1 cellular context compared by ENCODE assay signal in genomic region chr10:72215611-72216549, GRCh38.
TF ChIP-seq lines count a peak whose summit lies in the region.

Gene ANAPC16, plus strand, starts transcription at chr10:72216012. Its CDS starts 7,903 bp downstream, at chr10:72223915.
Gene ASCC1, minus strand, starts transcription at chr10:72216276. Its CDS starts 2,978 bp downstream, at chr10:72213298.

TF ChIP-seq in K562, 482 proteins besides CTCF, POLR2A, EP300 and RAD21 (continued from another document and continues in another):
- TF ChIP-seq CUX1 (CRISPR knock-in tag; IDR thresholded peaks at IDR 0.05) (no peak), ZNF830 (CRISPR knock-in tag; IDR thresholded peaks at IDR 0.05) (no peak), CCAR2 (IDR thresholded peaks at IDR 0.05; ENCODE audit: low read depth, low read length) (no peak), TBP (optimal IDR thresholded peaks at IDR 0.05; ENCODE audit: low read depth, low read length) (peak; percentile 80), ZNF518B (CRISPR knock-in tag; IDR thresholded peaks at IDR 0.05) (no peak), TFAM (CRISPR knock-in tag; conservative IDR thresholded peaks at IDR 0.05) (no peak), TARDBP (IDR thresholded peaks at IDR 0.05) (no peak; the same call in 1 of the 2 replicates), USF2 (CRISPR knock-in tag; IDR thresholded peaks at IDR 0.05) (no peak), RBM15 (IDR thresholded peaks at IDR 0.05; ENCODE audit: insufficient read depth, low read length) (no peak), HDGF (IDR thresholded peaks at IDR 0.05) (no peak), SIX5 (IDR thresholded peaks at IDR 0.05; ENCODE audit: borderline replicate concordance in 1 of 2, insufficient read depth in 1 of 2, low read depth in 1 of 2, low read length in 2 of 2) (no peak), NR3C1 (CRISPR knock-in tag; IDR thresholded peaks at IDR 0.05) (0 out of 2 replicates have a peak, but pooled peaks have one; percentile 30), ZNF217 (CRISPR knock-in tag; IDR thresholded peaks at IDR 0.05) (no peak), FOS (IDR thresholded peaks at IDR 0.05; ENCODE audit: extremely low read depth, insufficient read length) (no peak), KLF10 (CRISPR knock-in tag; IDR thresholded peaks at IDR 0.05) (no peak), SAP30 (IDR thresholded peaks at IDR 0.05; ENCODE audit: borderline replicate concordance, insufficient read depth, low read depth, low read length, poor library complexity, severe bottlenecking) (no peak), ZNF584 (CRISPR knock-in tag; IDR thresholded peaks at IDR 0.05; ENCODE audit: low read depth) (no peak), RBM39 (optimal IDR thresholded peaks at IDR 0.05; ENCODE audit: low read depth, low read length) (no peak), THAP7 (CRISPR knock-in tag; IDR thresholded peaks at IDR 0.05) (no peak), RNF219 (CRISPR knock-in tag; IDR thresholded peaks at IDR 0.05) (no peak), HLTF (IDR thresholded peaks at IDR 0.05) (no peak), E2F5 (CRISPR knock-in tag; IDR thresholded peaks at IDR 0.05) (no peak), ZNF778 (CRISPR knock-in tag; IDR thresholded peaks at IDR 0.05) (no peak), CHAMP1 (IDR thresholded peaks at IDR 0.05) (no peak), PPARD (CRISPR knock-in tag; IDR thresholded peaks at IDR 0.05) (no peak), ZBTB8A (IDR thresholded peaks at IDR 0.05; ENCODE audit: partially characterized antibody) (no peak), ZNF140 (CRISPR knock-in tag; IDR thresholded peaks at IDR 0.05) (no peak), NCOA2 (IDR thresholded peaks at IDR 0.05; ENCODE audit: partially characterized antibody in 2 of 2) (no peak), MCM7 (IDR thresholded peaks at IDR 0.05) (no peak), CBFB (CRISPR knock-in tag; IDR thresholded peaks at IDR 0.05) (no peak), XRCC3 (IDR thresholded peaks at IDR 0.05) (no peak), RFX1 (IDR thresholded peaks at IDR 0.05) (peak; percentile 73), FOXK1 (CRISPR knock-in tag; IDR thresholded peaks at IDR 0.05; ENCODE audit: borderline replicate concordance) (peak; percentile 64; the same call in 1 of the 2 replicates), GATA2 (CRISPR knock-in tag; IDR thresholded peaks at IDR 0.05) (no peak), CEBPG (CRISPR knock-in tag; IDR thresholded peaks at IDR 0.05) (no peak), CEBPG (tag; conservative IDR thresholded peaks at IDR 0.05 in 1 of 2, IDR thresholded peaks at IDR 0.05 in 1 of 2) (no peak), MAFG (tag; conservative IDR thresholded peaks at IDR 0.05) (no peak), NBN (IDR thresholded peaks at IDR 0.05; ENCODE audit: low read depth) (peak; percentile 88), PCBP2 (IDR thresholded peaks at IDR 0.05; ENCODE audit: low read depth, low read length, poor library complexity, severe bottlenecking) (no peak), ZNF224 (CRISPR knock-in tag; IDR thresholded peaks at IDR 0.05) (no peak), TCF7L2 (IDR thresholded peaks at IDR 0.05; ENCODE audit: low read depth, low read length) (0 out of 2 replicates have a peak, but pooled peaks have one; percentile 11), MLLT1 (IDR thresholded peaks at IDR 0.05) (peak in 1 of 2 experiments; percentile 31; a peak in 1 of 4 replicates), MBD2 (IDR thresholded peaks at IDR 0.05; ENCODE audit: borderline replicate concordance, low read depth) (peak; percentile 90), NUFIP1 (IDR thresholded peaks at IDR 0.05; ENCODE audit: partially characterized antibody) (peak; percentile 8), E2F4 (CRISPR knock-in tag; IDR thresholded peaks at IDR 0.05; ENCODE audit: low read depth) (no peak), YY1 (IDR thresholded peaks at IDR 0.05; ENCODE audit: borderline replicate concordance in 1 of 3, control insufficient read depth in 1 of 3, extremely low read depth in 1 of 3, insufficient read depth in 3 of 3, insufficient read length in 1 of 3, insufficient replicate concordance in 2 of 3, low read depth in 1 of 3, low read length in 2 of 3) (peak in 2 of 3 experiments; percentile 16 to 73)
